ENCODE assay signal across 8 cellular contexts in genomic region chr11:73760066-73760679, GRCh38. TPM values are rescaled to one million over a fixed set of nuclear protein-coding genes. Genes with fewer than 3 reads are reported as not detected.
DNase-seq lines count a peak whose midpoint lies in the region; ATAC-seq and TF ChIP-seq lines count a peak whose summit lies in the region.

No MANE protein-coding gene starts in this region.

- intact Hi-C loops in mucosa of descending colon (cut with DNase I, micrococcal nuclease), result no loop called here
- intact Hi-C loops in tibial artery (cut with DNase I; ENCODE audit: low total_unique reads), result no loop called here

- peak overlapping the region; percentile 94 for H3K27ac Mint-ChIP-seq in endothelial cell (ENCODE audit: unreplicated experiment)

- peak overlapping the region; percentile 99 for H3K4me3 ChIP-seq in mucosa of descending colon
- peak overlapping the region; percentile 88 to 90 for H3K4me3 ChIP-seq in tibial artery

- H3K36me3 ChIP-seq in mucosa of descending colon (ENCODE audit: low read depth) (peaks cover 5% of the 10 kb centered on the region), tibial artery (no peaks in the 10 kb centered on the region)

- H3K4me1 ChIP-seq in mucosa of descending colon (ENCODE audit: low read depth), result peaks cover 9% of the 10 kb centered on the region
- H3K4me1 ChIP-seq in tibial artery, result peaks cover 0 to 32% (median 19%) of the 10 kb centered on the region in 4 donors

- H3K9me3 Mint-ChIP-seq in endothelial cell (ENCODE audit: unreplicated experiment), result no peaks in the 10 kb centered on the region

- peak overlapping the region; percentile 100 for H3K4me3 Mint-ChIP-seq in endothelial cell (ENCODE audit: unreplicated experiment)

- peaks cover 5% of the 10 kb centered on the region for H3K36me3 Mint-ChIP-seq in endothelial cell (ENCODE audit: low read depth, unreplicated experiment)

- ATAC-seq in GM18505 (IDR thresholded peaks at IDR 0.05; ENCODE audit: unreplicated experiment) (peak; percentile 13), HG03457 (IDR thresholded peaks at IDR 0.05; ENCODE audit: unreplicated experiment) (peak; percentile 7), mucosa of descending colon (peak; percentile 32), GM18868 (IDR thresholded peaks at IDR 0.05; ENCODE audit: unreplicated experiment) (no peak)

- peak; percentile 47 for DNase-seq in AG08395 (ENCODE audit: low spot score)
- peak; percentile 36 for DNase-seq in endothelial cell (ENCODE audit: low spot score)
- DNase-seq in mucosa of descending colon, result peak; percentile 49 to 75 (median 69)
- peak; percentile 54 to 76 for DNase-seq in tibial artery

- H3K4me1 Mint-ChIP-seq in endothelial cell (ENCODE audit: unreplicated experiment), result peaks cover 20% of the 10 kb centered on the region

- peaks cover 2% of the 10 kb centered on the region for H3K27me3 Mint-ChIP-seq in endothelial cell (ENCODE audit: unreplicated experiment)

- no peak for TF ChIP-seq POLR2A in GM18505 (IDR thresholded peaks at IDR 0.05; ENCODE audit: borderline replicate concordance, extremely low read depth, insufficient read depth, insufficient read length)

- H3K9me3 ChIP-seq in mucosa of descending colon, result no peaks in the 10 kb centered on the region
- H3K9me3 ChIP-seq in tibial artery, result no peaks in the 10 kb centered on the region

- H3K27me3 ChIP-seq in tibial artery, result peaks cover 0 to 3% of the 10 kb centered on the region in 2 donors

- TF ChIP-seq CTCF in VCaP (conservative IDR thresholded peaks at IDR 0.05) (no peak), endothelial cell (IDR thresholded peaks at IDR 0.05; ENCODE audit: unreplicated experiment) (no peak), mucosa of descending colon (IDR thresholded peaks at IDR 0.05) (no peak), tibial artery (IDR thresholded peaks at IDR 0.05) (no peak)

- peak overlapping the region; percentile 97 for H3K27ac ChIP-seq in VCaP
- peak overlapping the region; percentile 96 to 97 for H3K27ac ChIP-seq in tibial artery

RNA-seq across cellular contexts. Expression of gene RAB6A, which starts 0.7 kb away (rescaled TPM):
- total RNA-seq in endothelial cell (ENCODE audit: unreplicated experiment) (125 TPM), mucosa of descending colon (100 to 1,000 TPM; 138 to 140 (median 139) TPM)

RNA-seq across cellular contexts. Expression of gene MRPL48, which starts 27.5 kb away (rescaled TPM):
- total RNA-seq in endothelial cell (ENCODE audit: unreplicated experiment), result 21.7 TPM
- total RNA-seq in mucosa of descending colon, result 10 to 100 TPM; 31.5 to 41.2 (median 39.7) TPM
